23 cellular contexts compared by ENCODE assay signal in the genomic region with DNA sequence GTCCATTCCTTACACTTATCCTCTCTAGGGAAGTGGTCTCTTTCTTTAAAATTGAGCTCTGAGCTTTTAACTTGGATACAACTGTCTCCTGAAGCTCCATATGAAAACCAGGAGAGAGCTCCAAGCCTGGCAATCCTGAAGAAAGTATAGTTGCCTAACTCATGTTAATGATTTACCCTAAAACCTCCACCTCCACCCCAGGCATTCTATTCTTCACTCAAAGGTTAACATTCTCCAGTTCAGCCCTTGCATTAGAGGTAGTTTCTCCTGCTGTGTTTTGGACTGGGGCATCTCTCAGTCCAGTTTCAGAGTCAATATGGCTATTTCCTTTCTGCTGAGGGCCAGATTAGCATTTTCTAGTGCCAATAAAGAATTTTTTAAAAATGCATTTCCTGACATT.
DNase-seq lines count a peak whose midpoint lies in the region; ATAC-seq and TF ChIP-seq lines count a peak whose summit lies in the region.
"Had no signal": no experiment of that assay in that cellular context is flagged by ENCODE, and none has a peak within 500 bp of the region (broad histone marks: within the 10 kb centered on the region; RNA-seq: fewer than 3 reads in every experiment).

No MANE protein-coding gene starts in this region.

- H3K36me3 ChIP-seq in NT2/D1 (ENCODE audit: insufficient read depth, insufficient read length, low read length) = peaks cover 17% of the 10 kb centered on the region
- peaks cover 16% of the 10 kb centered on the region for H3K36me3 ChIP-seq in iPS-20b (ENCODE audit: insufficient read depth, low read depth, low read length)
- H3K36me3 ChIP-seq in mucosa of descending colon (ENCODE audit: low read depth) = no peaks in the 10 kb centered on the region
- H3K36me3 ChIP-seq: BE2C had no signal

- H3K27ac ChIP-seq in iPS-20b (ENCODE audit: low read length) = no peak overlapping the region
- H3K27ac ChIP-seq: PC-9 had no signal

- ATAC-seq in mucosa of descending colon (peak; percentile 61), T-helper 17 cell (no peak), GM21737 (IDR thresholded peaks at IDR 0.05; ENCODE audit: unreplicated experiment) (no peak)
- ATAC-seq: GM12878, HCT116, K562 had no signal

- intact Hi-C loops in mucosa of descending colon (cut with DNase I, micrococcal nuclease) = no loop called here

- H3K4me3 ChIP-seq in NT2/D1 (ENCODE audit: insufficient read length, low read depth) (no peak overlapping the region), iPS-20b (ENCODE audit: low read length) (0 out of 2 replicates have a peak overlapping the region, but pooled peaks have one; percentile 20), mucosa of descending colon (no peak overlapping the region)
- H3K4me3 ChIP-seq: GM12878, K562, PC-9 had no signal

- H3K27ac Mint-ChIP-seq in T-helper 17 cell = no peak overlapping the region
- H3K27ac Mint-ChIP-seq: CD4-positive, alpha-beta T cell had no signal

- peaks cover 7% of the 10 kb centered on the region for H3K36me3 Mint-ChIP-seq in T-helper 17 cell (ENCODE audit: low read depth)

- TF ChIP-seq CTCF in mucosa of descending colon (IDR thresholded peaks at IDR 0.05) = no peak

- no peaks in the 10 kb centered on the region for H3K27me3 ChIP-seq in NT2/D1 (ENCODE audit: insufficient read depth, insufficient read length)
- no peaks in the 10 kb centered on the region for H3K27me3 ChIP-seq in iPS-20b (ENCODE audit: insufficient read depth, low read length)
- H3K27me3 ChIP-seq: BE2C had no signal

- no peaks in the 10 kb centered on the region for H3K9me3 ChIP-seq in NT2/D1 (ENCODE audit: insufficient read depth, low read length)
- no peaks in the 10 kb centered on the region for H3K9me3 ChIP-seq in iPS-20b (ENCODE audit: insufficient read depth, low read depth, low read length)
- H3K9me3 ChIP-seq in mucosa of descending colon = no peaks in the 10 kb centered on the region
- no peaks in the 10 kb centered on the region for H3K9me3 ChIP-seq in T-helper 17 cell (ENCODE audit: control insufficient read depth, low read length, poor library complexity, severe bottlenecking)
- H3K9me3 ChIP-seq: BE2C had no signal

- H3K4me1 Mint-ChIP-seq in T-helper 17 cell = no peaks in the 10 kb centered on the region

- H3K4me1 ChIP-seq in NT2/D1 (ENCODE audit: insufficient read depth, insufficient read length) (no peaks in the 10 kb centered on the region), iPS-20b (ENCODE audit: insufficient read depth, low read length) (peaks cover 18% of the 10 kb centered on the region), mucosa of descending colon (ENCODE audit: low read depth) (no peaks in the 10 kb centered on the region)

- no peak overlapping the region for H3K4me3 Mint-ChIP-seq in T-helper 17 cell
- H3K4me3 Mint-ChIP-seq: CD4-positive, alpha-beta T cell had no signal

- no peak overlapping the region for H3K9ac ChIP-seq in NT2/D1 (ENCODE audit: insufficient read length, low read depth)
- H3K9ac ChIP-seq in iPS-20b (ENCODE audit: low read depth, low read length) = no peak overlapping the region

- no peaks in the 10 kb centered on the region for H3K27me3 Mint-ChIP-seq in T-helper 17 cell
- H3K27me3 Mint-ChIP-seq: CD4-positive, alpha-beta T cell had no signal

- DNase-seq in DMS53 (lab: John Stamatoyannopoulos, UW) (peak; percentile 61), NT2/D1 (ENCODE audit: low read depth, low spot score) (peak; percentile 22), mucosa of descending colon (no peak), GOT3 (lab: John Stamatoyannopoulos, UW) (no peak), AG20443 (ENCODE audit: low spot score) (no peak), T-helper 17 cell (no peak)
- DNase-seq: BE2C; CD4-positive, alpha-beta T cell; DND-41; GDM1; MV-4-11; NCI-H1417; NCI-H187 treated with DMSO at 0.1 percent for 48 hours; NCI-H2171; NCI-H446 treated with DMSO at 0.1 percent for 48 hours; NCI-H774; PC-9; SW 1271 had no signal

Comparison
In these comparisons a context has a peak if more than half of its experiments do, and no peak if none do; other contexts are left out.
1. DNase-seq: peak in DMS53 (single experiment) and NT2/D1 (single experiment); none in mucosa of descending colon (0 of 3), GOT3 (single experiment), AG20443 (single experiment) and T-helper 17 cell (0 of 3).